In the genomic region with DNA sequence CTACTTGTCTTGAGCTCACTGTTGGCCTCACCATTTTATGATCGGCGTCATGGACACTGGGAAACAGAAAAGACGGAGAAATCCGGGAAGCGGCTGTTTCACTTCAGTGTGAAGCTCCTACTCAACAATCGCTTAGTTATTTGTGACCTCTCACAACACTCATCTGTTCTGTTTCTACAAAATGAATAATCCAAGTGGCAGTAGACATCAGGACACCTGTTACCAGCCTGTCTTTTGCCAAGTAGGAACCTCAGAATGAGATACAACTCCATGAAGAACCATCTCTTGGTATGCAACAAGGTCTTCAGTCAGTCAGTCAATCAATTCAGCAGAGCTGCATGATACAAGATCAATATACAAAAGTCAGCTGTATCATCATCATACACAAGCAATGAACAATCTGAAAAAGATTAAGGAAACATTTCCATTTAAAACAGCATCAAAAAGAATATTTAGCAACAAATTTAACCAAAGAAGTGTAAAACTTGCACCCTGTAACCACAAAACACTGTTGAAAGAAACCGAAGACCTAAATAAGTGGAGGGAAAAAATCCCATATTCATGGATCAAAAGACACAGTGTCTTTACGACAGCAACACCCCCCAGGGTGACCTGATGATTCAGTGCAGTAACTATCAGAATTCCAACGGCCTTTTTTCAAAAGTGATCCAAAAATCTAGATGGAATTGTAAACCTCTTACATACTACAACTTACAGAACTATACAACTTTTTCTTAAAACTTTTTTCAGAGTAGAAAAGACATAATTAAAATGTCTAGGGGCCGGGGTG, we compare ENCODE assay signal across 14 cellular contexts.
DNase-seq lines count a peak whose midpoint lies in the region; ATAC-seq, FAIRE-seq and TF ChIP-seq lines count a peak whose summit lies in the region.
"Had no signal": no experiment of that assay in that cellular context is flagged by ENCODE, and none has a peak within 500 bp of the region (broad histone marks: within the 10 kb centered on the region; RNA-seq: fewer than 3 reads in every experiment).

No MANE protein-coding gene starts in this region.

- H3K4me3 ChIP-seq in CD4-positive, CD25-positive, alpha-beta regulatory T cell (ENCODE audit: low read depth, low read length): no peak overlapping the region
- H3K4me3 ChIP-seq in HEK293 (ENCODE audit: low read depth, low read length) (no peak overlapping the region), astrocyte (ENCODE audit: insufficient read depth, low read depth, low read length) (no peak overlapping the region)
- H3K4me3 ChIP-seq: HAP-1 had no signal

- no peak overlapping the region for H2AFZ ChIP-seq in astrocyte (ENCODE audit: low read depth, low read length)

- intact Hi-C loops in left ventricle myocardium superior (cut with micrococcal nuclease) (no loop called here), Right ventricle myocardium superior (cut with DNase I) (no loop called here)

- peaks cover 63% of the 10 kb centered on the region for H3K4me1 ChIP-seq in CD4-positive, CD25-positive, alpha-beta regulatory T cell (ENCODE audit: control insufficient read depth, insufficient read depth, low read length, poor library complexity, severe bottlenecking)
- H3K4me1 ChIP-seq in HEK293 (ENCODE audit: control insufficient read depth, insufficient read depth, low read length): peaks cover 3% of the 10 kb centered on the region; the same call in 1 of the 2 replicates
- peaks cover 45% of the 10 kb centered on the region for H3K4me1 ChIP-seq in astrocyte (ENCODE audit: insufficient read depth, low read length)
- H3K4me1 ChIP-seq: HAP-1 had no signal

- no peaks in the 10 kb centered on the region for H3K9me3 ChIP-seq in CD4-positive, CD25-positive, alpha-beta regulatory T cell (ENCODE audit: control insufficient read depth in 2 of 2, low read length in 2 of 2)
- H3K9me3 ChIP-seq in HEK293 (ENCODE audit: control insufficient read depth, insufficient read depth, low read depth, low read length) (no peaks in the 10 kb centered on the region), astrocyte (ENCODE audit: insufficient read depth, low read depth, low read length) (no peaks in the 10 kb centered on the region)
- H3K9me3 ChIP-seq: HAP-1 had no signal

- H3K36me3 Mint-ChIP-seq in CD4-positive, CD25-positive, alpha-beta regulatory T cell: peaks cover 16% of the 10 kb centered on the region
- H3K36me3 Mint-ChIP-seq in astrocyte (ENCODE audit: low read depth, unreplicated experiment): peaks cover 10% of the 10 kb centered on the region
- peaks cover 21% of the 10 kb centered on the region for H3K36me3 Mint-ChIP-seq in nephron (ENCODE audit: low read depth)

- peaks cover 39 to 61% (median 46%) of the 10 kb centered on the region in 4 donors for H3K4me1 Mint-ChIP-seq in CD4-positive, CD25-positive, alpha-beta regulatory T cell
- peaks cover 51% of the 10 kb centered on the region for H3K4me1 Mint-ChIP-seq in astrocyte (ENCODE audit: low read depth, unreplicated experiment)
- peaks cover 43% of the 10 kb centered on the region for H3K4me1 Mint-ChIP-seq in nephron

- peak overlapping the region in 3 of 4 donors; percentile 74 to 84 (median 76) for H3K4me3 Mint-ChIP-seq in CD4-positive, CD25-positive, alpha-beta regulatory T cell
- H3K4me3 Mint-ChIP-seq in astrocyte (ENCODE audit: unreplicated experiment) (no peak overlapping the region), nephron (no peak overlapping the region)
- H3K4me3 Mint-ChIP-seq: natural killer cell treated with Interleukin-12 subunit alpha and Interleukin-12 subunit beta and Interleukin-15 and Interleukin-18, amount 100 ng/mL, for 72 hours had no signal

- no peak for FAIRE-seq in astrocyte (lab: Jason Lieb, UNC)

- peak overlapping the region; percentile 18 for H3K9ac ChIP-seq in astrocyte (ENCODE audit: low read length)

- POLR2A ChIA-PET in HEK293 (lab: Yijun Ruan, JAX): interaction anchor here (0.6 kb wide), 1 partner anchor 78 kb away, joined by 3 read pairs; no protein-coding TSS in a partner anchor

- H3K27ac ChIP-seq in CD4-positive, CD25-positive, alpha-beta regulatory T cell (ENCODE audit: insufficient read depth, low read length, poor library complexity, severe bottlenecking): peak overlapping the region; percentile 11
- H3K27ac ChIP-seq in HEK293 (ENCODE audit: extremely low read depth, low read depth, low read length) (no peak overlapping the region), astrocyte (ENCODE audit: low read depth, low read length) (peak overlapping the region; percentile 7)

- peaks cover 12% of the 10 kb centered on the region for H3K36me3 ChIP-seq in CD4-positive, CD25-positive, alpha-beta regulatory T cell (ENCODE audit: control insufficient read depth, insufficient read depth, low read length)
- H3K36me3 ChIP-seq in HEK293 (ENCODE audit: control insufficient read depth in 2 of 2, insufficient read depth in 1 of 2, low read length in 2 of 2) (peaks cover 0 to 7% of the 10 kb centered on the region in 2 experiments; a peak in 1 of 3 replicates), astrocyte (ENCODE audit: insufficient read depth, low read length) (peaks cover 4% of the 10 kb centered on the region)

- H3K27me3 Mint-ChIP-seq in CD4-positive, CD25-positive, alpha-beta regulatory T cell: no peaks in the 10 kb centered on the region
- H3K27me3 Mint-ChIP-seq in astrocyte (ENCODE audit: low read depth, unreplicated experiment) (no peaks in the 10 kb centered on the region), nephron (ENCODE audit: low read depth) (no peaks in the 10 kb centered on the region)
- H3K27me3 Mint-ChIP-seq: effector memory CD8-positive, alpha-beta T cell; natural killer cell treated with Interleukin-12 subunit alpha and Interleukin-12 subunit beta and Interleukin-15 and Interleukin-18, amount 100 ng/mL, for 72 hours had no signal

- H3K27ac Mint-ChIP-seq in CD4-positive, CD25-positive, alpha-beta regulatory T cell: peak overlapping the region; percentile 55 to 90 (median 66)
- H3K27ac Mint-ChIP-seq in astrocyte (ENCODE audit: unreplicated experiment) (peak overlapping the region; percentile 24), nephron (peak overlapping the region; percentile 16 to 56 (median 32))

- H3K79me2 ChIP-seq in astrocyte (ENCODE audit: insufficient read depth, low read length): peaks cover 85% of the 10 kb centered on the region

- H3K4me2 ChIP-seq in astrocyte (ENCODE audit: low read length): peak overlapping the region; percentile 42

- no peak for DNase-seq in CD4-positive, CD25-positive, alpha-beta regulatory T cell
- DNase-seq in astrocyte (ENCODE audit: low read depth) (peak; percentile 52), NCI-H446 treated with DMSO at 0.1 percent for 48 hours (lab: John Stamatoyannopoulos, UW) (no peak), left ventricle myocardium superior (no peak), Right ventricle myocardium superior (no peak)
- DNase-seq: effector memory CD8-positive, alpha-beta T cell; kidney glomerular epithelial cell; NCI-H1417; NCI-H524 treated with DMSO at 0.1 percent for 48 hours had no signal

- H4K20me1 ChIP-seq in astrocyte (ENCODE audit: insufficient read depth, low read length): peaks cover 85% of the 10 kb centered on the region

- no peaks in the 10 kb centered on the region for H3K27me3 ChIP-seq in CD4-positive, CD25-positive, alpha-beta regulatory T cell (ENCODE audit: control insufficient read depth, insufficient read depth, low read length)
- no peaks in the 10 kb centered on the region for H3K27me3 ChIP-seq in astrocyte (ENCODE audit: insufficient read depth, low read length)

- TF ChIP-seq CTCF in HEK293 (tag by site-specific recombination; IDR thresholded peaks at IDR 0.05): no peak
- no peak for TF ChIP-seq CTCF in astrocyte (IDR thresholded peaks at IDR 0.05; ENCODE audit: insufficient read depth, low read depth, low read length)
- TF ChIP-seq CTCF in nephron (IDR thresholded peaks at IDR 0.05; ENCODE audit: unreplicated experiment in 3 of 3): no peak

- peaks cover 0 to 2% (median 0%) of the 10 kb centered on the region in 7 donors for H3K9me3 Mint-ChIP-seq in CD4-positive, CD25-positive, alpha-beta regulatory T cell
- H3K9me3 Mint-ChIP-seq in astrocyte (ENCODE audit: unreplicated experiment) (no peaks in the 10 kb centered on the region), nephron (no peaks in the 10 kb centered on the region)
- H3K9me3 Mint-ChIP-seq: effector memory CD8-positive, alpha-beta T cell; natural killer cell treated with Interleukin-12 subunit alpha and Interleukin-12 subunit beta and Interleukin-15 and Interleukin-18, amount 100 ng/mL, for 72 hours had no signal

- CTCF ChIA-PET in HEK293 (lab: Yijun Ruan, JAX): no interaction called here

- no peak for ATAC-seq in CD4-positive, CD25-positive, alpha-beta regulatory T cell (ENCODE audit: low read depth in 2 of 2)
- ATAC-seq in left ventricle myocardium superior: no peak
- ATAC-seq in HG02678 (IDR thresholded peaks at IDR 0.05; ENCODE audit: unreplicated experiment): no peak
- no peak for ATAC-seq in Right ventricle myocardium superior (ENCODE audit: poor library complexity)
- ATAC-seq: effector memory CD8-positive, alpha-beta T cell; natural killer cell treated with Interleukin-12 subunit alpha and Interleukin-12 subunit beta and Interleukin-15 and Interleukin-18, amount 100 ng/mL, for 72 hours had no signal

TF ChIP-seq in HEK293, 187 proteins besides CTCF, POLR2A, EP300 and RAD21 (continues in another document):
- TF ChIP-seq ZSCAN4 (tag by site-specific recombination; IDR thresholded peaks at IDR 0.05): no peak
- peak; percentile 24; the same call in 1 of the 2 replicates for TF ChIP-seq GLIS1 (tag by site-specific recombination; IDR thresholded peaks at IDR 0.05)

Comparison
In these comparisons a context has a peak if more than half of its experiments do, and no peak if none do; other contexts are left out.
1. H3K4me3 Mint-ChIP-seq: peak in CD4-positive, CD25-positive, alpha-beta regulatory T cell (3 of 4); none in astrocyte (single experiment) and nephron (0 of 3).
2. Peak in every context shown above with its lines, with median percentiles within 50 percentile points of each other: H3K27ac Mint-ChIP-seq.